In genomic region chr9:119707228-119707627, GRCh38 we compare ENCODE assay signal across 11 cellular contexts.
"Had no signal": no experiment of that assay in that cellular context is flagged by ENCODE, and none has a peak within 500 bp of the region (broad histone marks: within the 10 kb centered on the region; RNA-seq: fewer than 3 reads in every experiment).

No MANE protein-coding gene starts in this region.

- H2AFZ ChIP-seq: GM23248, GM23338 had no signal

- FAIRE-seq: H1, H54 had no signal

- H3K4me3 ChIP-seq: GM23248, GM23338, HAP-1 had no signal

- H3K36me3 ChIP-seq: HAP-1 had no signal

- ATAC-seq: GM23338, HCT116 had no signal

- H3K9me3 ChIP-seq: HAP-1 had no signal

- H3K27ac ChIP-seq: GM23248 had no signal

- H3K4me1 ChIP-seq: HAP-1 had no signal

- DNase-seq: GM23248, GOT3, H7, H9, HCEC 1CT, HFFc6 had no signal

- H3K4me2 ChIP-seq: GM23338 had no signal

- H3K9ac ChIP-seq: GM23248 had no signal
